1 cellular context compared by ENCODE assay signal in the genomic region with DNA sequence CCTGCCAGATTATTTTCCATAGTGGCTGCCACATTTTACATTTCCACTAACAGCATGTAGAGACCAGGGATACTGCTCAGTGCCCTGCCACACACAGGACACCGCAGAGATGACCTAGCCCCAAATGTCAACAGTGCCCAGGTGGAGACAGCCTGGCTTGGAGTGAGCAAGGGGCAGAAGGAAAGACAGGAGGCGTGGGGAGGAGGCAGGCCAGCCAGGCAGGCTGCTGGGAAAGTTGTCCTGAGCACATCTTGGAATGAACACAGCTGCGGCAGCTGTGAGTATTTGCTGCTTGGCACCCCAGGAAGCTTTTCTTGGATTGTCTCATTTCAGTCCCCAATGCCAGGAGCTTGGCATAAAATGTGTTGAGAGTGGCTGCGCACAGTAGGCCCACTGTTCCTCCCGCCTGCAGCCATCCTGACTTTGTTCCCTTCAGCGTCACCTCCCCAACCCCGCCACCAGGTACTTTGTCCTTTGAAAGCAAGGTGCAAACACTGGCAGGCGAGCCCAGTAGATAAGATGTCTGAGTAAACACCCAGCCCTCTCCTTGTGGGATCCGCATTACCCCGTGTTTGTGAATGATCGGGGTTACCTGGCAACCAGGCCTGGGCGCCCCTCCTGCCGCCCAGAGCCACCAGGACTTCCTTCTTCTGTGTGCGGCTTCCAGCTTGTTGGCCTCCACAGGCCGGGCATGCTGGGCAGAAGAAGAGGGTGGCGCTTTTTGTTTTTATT.
TF ChIP-seq lines count a peak whose summit lies in the region.

No MANE protein-coding gene starts in this region.

TF ChIP-seq in HepG2, 621 proteins besides CTCF, POLR2A, EP300 and RAD21 (continued from another document and continues in another):
- TF ChIP-seq, protein P1, sequence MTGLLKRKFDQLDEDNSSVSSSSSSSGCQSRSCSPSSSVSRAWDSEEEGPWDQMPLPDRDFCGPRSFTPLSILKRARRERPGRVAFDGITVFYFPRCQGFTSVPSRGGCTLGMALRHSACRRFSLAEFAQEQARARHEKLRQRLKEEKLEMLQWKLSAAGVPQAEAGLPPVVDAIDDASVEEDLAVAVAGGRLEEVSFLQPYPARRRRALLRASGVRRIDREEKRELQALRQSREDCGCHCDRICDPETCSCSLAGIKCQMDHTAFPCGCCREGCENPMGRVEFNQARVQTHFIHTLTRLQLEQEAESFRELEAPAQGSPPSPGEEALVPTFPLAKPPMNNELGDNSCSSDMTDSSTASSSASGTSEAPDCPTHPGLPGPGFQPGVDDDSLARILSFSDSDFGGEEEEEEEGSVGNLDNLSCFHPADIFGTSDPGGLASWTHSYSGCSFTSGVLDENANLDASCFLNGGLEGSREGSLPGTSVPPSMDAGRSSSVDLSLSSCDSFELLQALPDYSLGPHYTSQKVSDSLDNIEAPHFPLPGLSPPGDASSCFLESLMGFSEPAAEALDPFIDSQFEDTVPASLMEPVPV (CRISPR knock-in tag; IDR thresholded peaks at IDR 0.05): peak; percentile 61; the same call in 1 of the 2 replicates
- TF ChIP-seq ZNF678 (CRISPR knock-in tag; IDR thresholded peaks at IDR 0.05) (no peak), ARNT (IDR thresholded peaks at IDR 0.05) (no peak), ZNF432 (CRISPR knock-in tag; IDR thresholded peaks at IDR 0.05; ENCODE audit: borderline replicate concordance) (no peak), TP53 (CRISPR knock-in tag; conservative IDR thresholded peaks at IDR 0.05) (no peak), ZNF260 (CRISPR knock-in tag; IDR thresholded peaks at IDR 0.05; ENCODE audit: borderline replicate concordance, low read depth) (no peak), BRD4 (CRISPR knock-in tag; IDR thresholded peaks at IDR 0.05) (peak; percentile 11; the same call in 1 of the 2 replicates), WIZ (CRISPR knock-in tag; IDR thresholded peaks at IDR 0.05) (no peak), NR2C2 (CRISPR knock-in tag; IDR thresholded peaks at IDR 0.05; ENCODE audit: borderline replicate concordance) (0 out of 2 replicates have a peak, but pooled peaks have one; percentile 20), ARNT2 (CRISPR knock-in tag; IDR thresholded peaks at IDR 0.05; ENCODE audit: low read depth) (peak; percentile 43; the same call in 1 of the 2 replicates), SSRP1 (CRISPR knock-in tag; IDR thresholded peaks at IDR 0.05) (peak; percentile 65; the same call in 1 of the 2 replicates), TEAD2 (CRISPR knock-in tag; IDR thresholded peaks at IDR 0.05) (no peak), ZNF614 (CRISPR knock-in tag; IDR thresholded peaks at IDR 0.05; ENCODE audit: borderline replicate concordance) (peak; percentile 42; the same call in 1 of the 2 replicates), SMAD3 (CRISPR knock-in tag; IDR thresholded peaks at IDR 0.05) (no peak), TBP (CRISPR knock-in tag; IDR thresholded peaks at IDR 0.05) (no peak), RBM22 (optimal IDR thresholded peaks at IDR 0.05; ENCODE audit: low read length) (peak; percentile 28), TEAD3 (CRISPR knock-in tag; optimal IDR thresholded peaks at IDR 0.05; ENCODE audit: borderline replicate concordance) (peak; percentile 61), NCOA1 (CRISPR knock-in tag; IDR thresholded peaks at IDR 0.05) (no peak), ZFAT (CRISPR knock-in tag; conservative IDR thresholded peaks at IDR 0.05) (no peak), ZNF20 (CRISPR knock-in tag; IDR thresholded peaks at IDR 0.05) (no peak), HMG20B (CRISPR knock-in tag; conservative IDR thresholded peaks at IDR 0.05) (no peak), ZNF335 (CRISPR knock-in tag; IDR thresholded peaks at IDR 0.05) (no peak), SMARCE1 (IDR thresholded peaks at IDR 0.05; ENCODE audit: borderline replicate concordance) (no peak), CCAR2 (optimal IDR thresholded peaks at IDR 0.05; ENCODE audit: low read depth, low read length) (peak; percentile 41), SP5 (CRISPR knock-in tag; IDR thresholded peaks at IDR 0.05; ENCODE audit: borderline replicate concordance, low read depth) (0 out of 2 replicates have a peak, but pooled peaks have one; percentile 22), ZNF431 (CRISPR knock-in tag; IDR thresholded peaks at IDR 0.05; ENCODE audit: borderline replicate concordance, low read depth) (0 out of 2 replicates have a peak, but pooled peaks have one; percentile 48), ZNF768 (CRISPR knock-in tag; IDR thresholded peaks at IDR 0.05) (peak; percentile 47; the same call in 1 of the 2 replicates), ZNF572 (CRISPR knock-in tag; IDR thresholded peaks at IDR 0.05) (peak; percentile 83; the same call in 1 of the 2 replicates), ZNF33B (CRISPR knock-in tag; IDR thresholded peaks at IDR 0.05) (no peak), SMARCC2 (IDR thresholded peaks at IDR 0.05) (no peak), ZNF136 (CRISPR knock-in tag; IDR thresholded peaks at IDR 0.05; ENCODE audit: low read depth) (no peak), ZBTB21 (CRISPR knock-in tag; IDR thresholded peaks at IDR 0.05) (no peak), BHLHE40 (IDR thresholded peaks at IDR 0.05; ENCODE audit: low read length) (no peak), FOXA1 (IDR thresholded peaks at IDR 0.05) (no peak), FOXA1 (CRISPR knock-in tag; IDR thresholded peaks at IDR 0.05) (peak; percentile 93), ZKSCAN8 (CRISPR knock-in tag; IDR thresholded peaks at IDR 0.05; ENCODE audit: borderline replicate concordance) (no peak), EED (CRISPR knock-in tag; IDR thresholded peaks at IDR 0.05) (no peak), ZNF773 (CRISPR knock-in tag; IDR thresholded peaks at IDR 0.05; ENCODE audit: borderline replicate concordance) (no peak)
- TF ChIP-seq, protein P2, sequence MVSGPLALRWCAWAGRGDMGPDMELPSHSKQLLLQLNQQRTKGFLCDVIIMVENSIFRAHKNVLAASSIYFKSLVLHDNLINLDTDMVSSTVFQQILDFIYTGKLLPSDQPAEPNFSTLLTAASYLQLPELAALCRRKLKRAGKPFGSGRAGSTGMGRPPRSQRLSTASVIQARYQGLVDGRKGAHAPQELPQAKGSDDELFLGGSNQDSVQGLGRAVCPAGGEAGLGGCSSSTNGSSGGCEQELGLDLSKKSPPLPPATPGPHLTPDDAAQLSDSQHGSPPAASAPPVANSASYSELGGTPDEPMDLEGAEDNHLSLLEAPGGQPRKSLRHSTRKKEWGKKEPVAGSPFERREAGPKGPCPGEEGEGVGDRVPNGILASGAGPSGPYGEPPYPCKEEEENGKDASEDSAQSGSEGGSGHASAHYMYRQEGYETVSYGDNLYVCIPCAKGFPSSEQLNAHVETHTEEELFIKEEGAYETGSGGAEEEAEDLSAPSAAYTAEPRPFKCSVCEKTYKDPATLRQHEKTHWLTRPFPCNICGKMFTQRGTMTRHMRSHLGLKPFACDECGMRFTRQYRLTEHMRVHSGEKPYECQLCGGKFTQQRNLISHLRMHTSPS (CRISPR knock-in tag; IDR thresholded peaks at IDR 0.05; ENCODE audit: low read depth): no peak
- TF ChIP-seq, protein P3, sequence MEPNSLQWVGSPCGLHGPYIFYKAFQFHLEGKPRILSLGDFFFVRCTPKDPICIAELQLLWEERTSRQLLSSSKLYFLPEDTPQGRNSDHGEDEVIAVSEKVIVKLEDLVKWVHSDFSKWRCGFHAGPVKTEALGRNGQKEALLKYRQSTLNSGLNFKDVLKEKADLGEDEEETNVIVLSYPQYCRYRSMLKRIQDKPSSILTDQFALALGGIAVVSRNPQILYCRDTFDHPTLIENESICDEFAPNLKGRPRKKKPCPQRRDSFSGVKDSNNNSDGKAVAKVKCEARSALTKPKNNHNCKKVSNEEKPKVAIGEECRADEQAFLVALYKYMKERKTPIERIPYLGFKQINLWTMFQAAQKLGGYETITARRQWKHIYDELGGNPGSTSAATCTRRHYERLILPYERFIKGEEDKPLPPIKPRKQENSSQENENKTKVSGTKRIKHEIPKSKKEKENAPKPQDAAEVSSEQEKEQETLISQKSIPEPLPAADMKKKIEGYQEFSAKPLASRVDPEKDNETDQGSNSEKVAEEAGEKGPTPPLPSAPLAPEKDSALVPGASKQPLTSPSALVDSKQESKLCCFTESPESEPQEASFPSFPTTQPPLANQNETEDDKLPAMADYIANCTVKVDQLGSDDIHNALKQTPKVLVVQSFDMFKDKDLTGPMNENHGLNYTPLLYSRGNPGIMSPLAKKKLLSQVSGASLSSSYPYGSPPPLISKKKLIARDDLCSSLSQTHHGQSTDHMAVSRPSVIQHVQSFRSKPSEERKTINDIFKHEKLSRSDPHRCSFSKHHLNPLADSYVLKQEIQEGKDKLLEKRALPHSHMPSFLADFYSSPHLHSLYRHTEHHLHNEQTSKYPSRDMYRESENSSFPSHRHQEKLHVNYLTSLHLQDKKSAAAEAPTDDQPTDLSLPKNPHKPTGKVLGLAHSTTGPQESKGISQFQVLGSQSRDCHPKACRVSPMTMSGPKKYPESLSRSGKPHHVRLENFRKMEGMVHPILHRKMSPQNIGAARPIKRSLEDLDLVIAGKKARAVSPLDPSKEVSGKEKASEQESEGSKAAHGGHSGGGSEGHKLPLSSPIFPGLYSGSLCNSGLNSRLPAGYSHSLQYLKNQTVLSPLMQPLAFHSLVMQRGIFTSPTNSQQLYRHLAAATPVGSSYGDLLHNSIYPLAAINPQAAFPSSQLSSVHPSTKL (CRISPR knock-in tag; IDR thresholded peaks at IDR 0.05): peak; percentile 83
- TF ChIP-seq, protein P4, sequence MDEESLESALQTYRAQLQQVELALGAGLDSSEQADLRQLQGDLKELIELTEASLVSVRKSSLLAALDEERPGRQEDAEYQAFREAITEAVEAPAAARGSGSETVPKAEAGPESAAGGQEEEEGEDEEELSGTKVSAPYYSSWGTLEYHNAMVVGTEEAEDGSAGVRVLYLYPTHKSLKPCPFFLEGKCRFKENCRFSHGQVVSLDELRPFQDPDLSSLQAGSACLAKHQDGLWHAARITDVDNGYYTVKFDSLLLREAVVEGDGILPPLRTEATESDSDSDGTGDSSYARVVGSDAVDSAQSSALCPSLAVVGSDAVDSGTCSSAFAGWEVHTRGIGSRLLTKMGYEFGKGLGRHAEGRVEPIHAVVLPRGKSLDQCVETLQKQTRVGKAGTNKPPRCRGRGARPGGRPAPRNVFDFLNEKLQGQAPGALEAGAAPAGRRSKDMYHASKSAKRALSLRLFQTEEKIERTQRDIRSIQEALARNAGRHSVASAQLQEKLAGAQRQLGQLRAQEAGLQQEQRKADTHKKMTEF (CRISPR knock-in tag; IDR thresholded peaks at IDR 0.05): peak; percentile 59; the same call in 1 of the 2 replicates
- TF ChIP-seq, protein P5, sequence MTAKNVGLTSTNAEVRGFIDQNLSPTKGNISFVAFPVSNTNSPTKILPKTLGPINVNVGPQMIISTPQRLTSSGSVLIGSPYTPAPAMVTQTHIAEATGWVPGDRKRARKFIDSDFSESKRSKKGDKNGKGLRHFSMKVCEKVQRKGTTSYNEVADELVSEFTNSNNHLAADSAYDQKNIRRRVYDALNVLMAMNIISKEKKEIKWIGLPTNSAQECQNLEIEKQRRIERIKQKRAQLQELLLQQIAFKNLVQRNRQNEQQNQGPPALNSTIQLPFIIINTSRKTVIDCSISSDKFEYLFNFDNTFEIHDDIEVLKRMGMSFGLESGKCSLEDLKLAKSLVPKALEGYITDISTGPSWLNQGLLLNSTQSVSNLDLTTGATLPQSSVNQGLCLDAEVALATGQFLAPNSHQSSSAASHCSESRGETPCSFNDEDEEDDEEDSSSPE (CRISPR knock-in tag; IDR thresholded peaks at IDR 0.05): 0 out of 2 replicates have a peak, but pooled peaks have one; percentile 19
- TF ChIP-seq, protein P6, sequence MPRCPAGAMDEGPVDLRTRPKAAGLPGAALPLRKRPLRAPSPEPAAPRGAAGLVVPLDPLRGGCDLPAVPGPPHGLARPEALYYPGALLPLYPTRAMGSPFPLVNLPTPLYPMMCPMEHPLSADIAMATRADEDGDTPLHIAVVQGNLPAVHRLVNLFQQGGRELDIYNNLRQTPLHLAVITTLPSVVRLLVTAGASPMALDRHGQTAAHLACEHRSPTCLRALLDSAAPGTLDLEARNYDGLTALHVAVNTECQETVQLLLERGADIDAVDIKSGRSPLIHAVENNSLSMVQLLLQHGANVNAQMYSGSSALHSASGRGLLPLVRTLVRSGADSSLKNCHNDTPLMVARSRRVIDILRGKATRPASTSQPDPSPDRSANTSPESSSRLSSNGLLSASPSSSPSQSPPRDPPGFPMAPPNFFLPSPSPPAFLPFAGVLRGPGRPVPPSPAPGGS (CRISPR knock-in tag; IDR thresholded peaks at IDR 0.05): no peak
- TF ChIP-seq, protein P7, sequence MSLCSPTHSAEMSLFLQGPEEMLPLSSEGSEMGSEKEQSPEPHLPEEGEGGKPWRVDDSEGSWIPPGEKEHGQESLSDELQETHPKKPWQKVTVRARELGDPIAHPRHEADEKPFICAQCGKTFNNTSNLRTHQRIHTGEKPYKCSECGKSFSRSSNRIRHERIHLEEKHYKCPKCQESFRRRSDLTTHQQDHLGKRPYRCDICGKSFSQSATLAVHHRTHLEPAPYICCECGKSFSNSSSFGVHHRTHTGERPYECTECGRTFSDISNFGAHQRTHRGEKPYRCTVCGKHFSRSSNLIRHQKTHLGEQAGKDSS (CRISPR knock-in tag; IDR thresholded peaks at IDR 0.05; ENCODE audit: borderline replicate concordance, low read depth): no peak
- TF ChIP-seq, protein P8, sequence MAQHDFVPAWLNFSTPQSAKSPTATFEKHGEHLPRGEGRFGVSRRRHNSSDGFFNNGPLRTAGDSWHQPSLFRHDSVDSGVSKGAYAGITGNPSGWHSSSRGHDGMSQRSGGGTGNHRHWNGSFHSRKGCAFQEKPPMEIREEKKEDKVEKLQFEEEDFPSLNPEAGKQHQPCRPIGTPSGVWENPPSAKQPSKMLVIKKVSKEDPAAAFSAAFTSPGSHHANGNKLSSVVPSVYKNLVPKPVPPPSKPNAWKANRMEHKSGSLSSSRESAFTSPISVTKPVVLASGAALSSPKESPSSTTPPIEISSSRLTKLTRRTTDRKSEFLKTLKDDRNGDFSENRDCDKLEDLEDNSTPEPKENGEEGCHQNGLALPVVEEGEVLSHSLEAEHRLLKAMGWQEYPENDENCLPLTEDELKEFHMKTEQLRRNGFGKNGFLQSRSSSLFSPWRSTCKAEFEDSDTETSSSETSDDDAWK (CRISPR knock-in tag; IDR thresholded peaks at IDR 0.05): no peak
- TF ChIP-seq, protein P9, sequence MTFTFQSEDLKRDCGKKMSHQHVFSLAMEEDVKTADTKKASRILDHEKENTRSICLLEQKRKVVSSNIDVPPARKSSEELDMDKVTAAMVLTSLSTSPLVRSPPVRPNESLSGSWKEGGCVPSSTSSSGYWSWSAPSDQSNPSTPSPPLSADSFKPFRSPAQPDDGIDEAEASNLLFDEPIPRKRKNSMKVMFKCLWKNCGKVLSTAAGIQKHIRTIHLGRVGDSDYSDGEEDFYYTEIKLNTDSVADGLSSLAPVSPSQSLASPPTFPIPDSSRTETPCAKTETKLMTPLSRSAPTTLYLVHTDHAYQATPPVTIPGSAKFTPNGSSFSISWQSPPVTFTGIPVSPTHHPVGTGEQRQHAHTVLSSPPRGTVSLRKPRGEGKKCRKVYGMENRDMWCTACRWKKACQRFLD (CRISPR knock-in tag; IDR thresholded peaks at IDR 0.05; ENCODE audit: borderline replicate concordance): no peak
